In the genomic region with DNA sequence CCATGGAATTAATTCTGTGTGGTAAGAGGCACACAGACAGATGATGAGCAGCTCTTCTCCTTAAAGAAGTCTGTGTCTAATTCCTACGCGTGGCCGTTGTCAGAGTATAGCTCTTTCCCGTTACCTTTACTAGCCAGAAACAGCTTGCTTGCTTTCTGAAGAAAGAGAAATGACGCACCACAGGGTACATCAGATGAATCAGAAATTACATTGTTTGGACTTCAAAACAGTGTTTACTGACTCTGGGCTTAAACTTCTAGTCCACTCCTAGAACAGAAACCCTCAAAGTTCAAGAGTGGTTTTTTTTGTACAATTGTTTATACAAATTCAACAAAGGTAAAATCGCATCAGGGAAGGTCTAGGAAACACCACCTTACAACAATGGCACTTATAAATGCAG, we compare ENCODE assay signal across 29 cellular contexts. TPM values are rescaled to one million over a fixed set of nuclear protein-coding genes. Genes with fewer than 3 reads are reported as not detected.
DNase-seq lines count a peak whose midpoint lies in the region; ATAC-seq and TF ChIP-seq lines count a peak whose summit lies in the region.
"Had no signal": no experiment of that assay in that cellular context is flagged by ENCODE, and none has a peak within 500 bp of the region (broad histone marks: within the 10 kb centered on the region; RNA-seq: fewer than 3 reads in every experiment).

No MANE protein-coding gene starts in this region.

- H3K9ac ChIP-seq in SK-N-MC (ENCODE audit: insufficient read length) (no peak overlapping the region), smooth muscle cell (ENCODE audit: low read depth) (no peak overlapping the region)

- H3K79me2 ChIP-seq in smooth muscle cell (ENCODE audit: low read depth) = no peaks in the 10 kb centered on the region

- intact Hi-C loops in left ventricle myocardium superior (cut with micrococcal nuclease) (no loop called here), gastrocnemius medialis (cut with DNase I; ENCODE audit: low total_unique reads) (no loop called here)

- H3K4me1 ChIP-seq in cardiac muscle cell (ENCODE audit: low read depth) (peaks cover 5% of the 10 kb centered on the region), gastrocnemius medialis (peaks cover 0 to 20% of the 10 kb centered on the region in 2 donors), smooth muscle cell (ENCODE audit: low read depth) (no peaks in the 10 kb centered on the region)
- H3K4me1 ChIP-seq: ascending aorta, HAP-1, upper lobe of left lung had no signal

- H3K27me3 ChIP-seq in cardiac muscle cell (no peaks in the 10 kb centered on the region), gastrocnemius medialis (no peaks in the 10 kb centered on the region), smooth muscle cell (ENCODE audit: low read depth) (no peaks in the 10 kb centered on the region)
- H3K27me3 ChIP-seq: ascending aorta, heart left ventricle, upper lobe of left lung had no signal

- DNase-seq in cardiac muscle cell (ENCODE audit: low read depth in 1 of 2, low spot score in 1 of 2) (no peak), left ventricle myocardium superior (no peak), SK-N-MC (ENCODE audit: low read depth, low spot score) (no peak), fibroblast of peridontal ligament (ENCODE audit: extremely low read depth) (peak; percentile 62), gastrocnemius medialis (no peak), smooth muscle cell (lab: John Stamatoyannopoulos, UW; ENCODE audit: unreplicated experiment) (no peak)
- DNase-seq in stimulated activated CD4-positive, alpha-beta T cell treated with anti-CD3 and anti-CD28 coated beads, Interleukin-12 subunit alpha, Interleukin-12 subunit beta, amount 100 ng/mL, for 4 hours = no peak
- DNase-seq: ACHN; activated CD4-positive, alpha-beta T cell treated with anti-CD3 and anti-CD28 coated beads for 1 hour; DMS53; effector memory CD8-positive, alpha-beta T cell; heart left ventricle; kidney; NCI-H1436 treated with DMSO at 0.1 percent for 48 hours; NCI-H226; NCI-H69; occipital lobe; psoas muscle; Right ventricle myocardium superior; stimulated activated CD4-positive, alpha-beta T cell treated with anti-CD3 and anti-CD28 coated beads, Interleukin-15, amount 100 ng/mL, for 24 hours; stimulated activated CD4-positive, alpha-beta T cell treated with anti-CD3 and anti-CD28 coated beads, Interleukin-4, amount 100 ng/mL, for 4 hours; upper lobe of left lung had no signal

- no peak overlapping the region for H3K4me2 ChIP-seq in smooth muscle cell

- H3K27ac ChIP-seq in cardiac muscle cell (peak overlapping the region; percentile 57), SK-N-MC (peak overlapping the region; percentile 11; the same call in 1 of the 2 replicates), gastrocnemius medialis (peak overlapping the region; percentile 3 to 97 (median 86)), smooth muscle cell (ENCODE audit: low read depth) (no peak overlapping the region)
- H3K27ac ChIP-seq: ascending aorta, coronary artery, heart left ventricle, psoas muscle, upper lobe of left lung had no signal

- no peak overlapping the region for H2AFZ ChIP-seq in smooth muscle cell (ENCODE audit: low read depth)

- no peaks in the 10 kb centered on the region for H3F3A ChIP-seq in smooth muscle cell (ENCODE audit: low read depth)

- no peak for TF ChIP-seq POLR2A in gastrocnemius medialis (IDR thresholded peaks at IDR 0.05)

- over 99% methylated on average over 6 of the region's 6 CpGs for WGBS in smooth muscle cell (ENCODE audit: low lambda C conversion rate)

- H3K9me3 ChIP-seq in cardiac muscle cell (ENCODE audit: low read depth) (no peaks in the 10 kb centered on the region), SK-N-MC (ENCODE audit: low read depth, low read length) (no peaks in the 10 kb centered on the region), gastrocnemius medialis (no peaks in the 10 kb centered on the region), smooth muscle cell (replicated peaks; ENCODE audit: low read depth) (no peaks in the 10 kb centered on the region)
- H3K9me3 ChIP-seq: ascending aorta, HAP-1, heart left ventricle, psoas muscle, upper lobe of left lung had no signal

- TF ChIP-seq CTCF in cardiac muscle cell (IDR thresholded peaks at IDR 0.05; ENCODE audit: low read depth, low read length) (no peak), gastrocnemius medialis (IDR thresholded peaks at IDR 0.05 in 4 of 5, conservative IDR thresholded peaks at IDR 0.05 in 1 of 5) (no peak), smooth muscle cell (IDR thresholded peaks at IDR 0.05; ENCODE audit: borderline replicate concordance, insufficient read depth, poor library complexity, severe bottlenecking) (no peak)

- H3K4me3 ChIP-seq in cardiac muscle cell = no peak overlapping the region
- H3K4me3 ChIP-seq in SK-N-MC = no peak overlapping the region
- no peak overlapping the region for H3K4me3 ChIP-seq in gastrocnemius medialis
- no peak overlapping the region for H3K4me3 ChIP-seq in smooth muscle cell
- H3K4me3 ChIP-seq: ascending aorta, coronary artery, HAP-1, heart left ventricle, psoas muscle, upper lobe of left lung had no signal

- in situ Hi-C loops in gastrocnemius medialis (cut with MboI; ENCODE audit: low sequenced_read_pairs in 4 of 4) = no loop called here

- ATAC-seq in left ventricle myocardium superior (no peak), gastrocnemius medialis (no peak), GM21381 (IDR thresholded peaks at IDR 0.05; ENCODE audit: unreplicated experiment) (no peak)
- ATAC-seq: effector memory CD8-positive, alpha-beta T cell; heart left ventricle; HepG2; Panc1; psoas muscle; sciatic nerve had no signal

- H3K36me3 ChIP-seq in cardiac muscle cell = peaks cover 60% of the 10 kb centered on the region
- peaks cover 90% of the 10 kb centered on the region for H3K36me3 ChIP-seq in SK-N-MC (ENCODE audit: insufficient read depth, low read length)
- peaks cover 0 to 63% of the 10 kb centered on the region in 2 donors for H3K36me3 ChIP-seq in gastrocnemius medialis
- peaks cover 16% of the 10 kb centered on the region for H3K36me3 ChIP-seq in smooth muscle cell (ENCODE audit: low read depth)

- no peaks in the 10 kb centered on the region for H4K20me1 ChIP-seq in smooth muscle cell (ENCODE audit: low read depth)

RNA-seq across cellular contexts. Expression of gene RNF34, which starts 29.0 kb away (rescaled TPM):
- 34.6 and 41.2 TPM in 2 replicates for total RNA-seq in cardiac muscle cell
- 48.4 and 54.6 TPM in 2 replicates for polyA plus RNA-seq in cardiac muscle cell
- 19.9 TPM for total RNA-seq in left ventricle myocardium superior
- total RNA-seq in gastrocnemius medialis = 10 to 100 TPM; 32.3 to 57.1 (median 46.2) TPM
- 24.0 and 24.2 TPM in 2 replicates for total RNA-seq in smooth muscle cell
- polyA plus RNA-seq in smooth muscle cell = 19.4 and 24.7 TPM in 2 replicates
